In genomic region chr5:54091416-54092130, GRCh38 we compare ENCODE assay signal across 18 cellular contexts.
DNase-seq lines count a peak whose midpoint lies in the region; ATAC-seq, FAIRE-seq and TF ChIP-seq lines count a peak whose summit lies in the region.
"Had no signal": no experiment of that assay in that cellular context is flagged by ENCODE, and none has a peak within 500 bp of the region (broad histone marks: within the 10 kb centered on the region; RNA-seq: fewer than 3 reads in every experiment).

No MANE protein-coding gene starts in this region.

- H3K4me1 Mint-ChIP-seq in astrocyte (ENCODE audit: low read depth, unreplicated experiment) (peaks cover 32% of the 10 kb centered on the region), glutamatergic neuron (ENCODE audit: low read depth, unreplicated experiment) (peaks cover 15% of the 10 kb centered on the region)

- H3K4me3 ChIP-seq in astrocyte (ENCODE audit: insufficient read depth, low read depth, low read length) (no peak overlapping the region), BE2C (ENCODE audit: low read depth, low read length) (no peak overlapping the region)
- H3K4me3 ChIP-seq: adrenal gland, colonic mucosa, testis had no signal

- peaks cover 28% of the 10 kb centered on the region for H3K4me1 ChIP-seq in astrocyte (ENCODE audit: insufficient read depth, low read length)
- H3K4me1 ChIP-seq in BE2C = no peaks in the 10 kb centered on the region
- H3K4me1 ChIP-seq: adrenal gland, colonic mucosa, testis had no signal

- no peak overlapping the region for H3K9ac ChIP-seq in astrocyte (ENCODE audit: low read length)

- ATAC-seq in Right ventricle myocardium inferior = peak; percentile 58

- no peak for FAIRE-seq in astrocyte (lab: Jason Lieb, UNC)
- no peak for FAIRE-seq in urothelium cell line (lab: Jason Lieb, UNC)
- FAIRE-seq: A204.1, GM19239 had no signal

- H3K9me3 Mint-ChIP-seq in astrocyte (ENCODE audit: unreplicated experiment) = no peaks in the 10 kb centered on the region
- H3K9me3 Mint-ChIP-seq in glutamatergic neuron (ENCODE audit: unreplicated experiment) = peaks cover 3% of the 10 kb centered on the region
- H3K9me3 Mint-ChIP-seq: activated CD8-positive, alpha-beta T cell treated with anti-CD3 and anti-CD28 coated beads for 36 hours; CD8-positive, alpha-beta memory T cell had no signal

- no peak overlapping the region for H2AFZ ChIP-seq in astrocyte (ENCODE audit: low read depth, low read length)

- no peaks in the 10 kb centered on the region for H3K27me3 ChIP-seq in astrocyte (ENCODE audit: insufficient read depth, low read length)
- H3K27me3 ChIP-seq in BE2C = no peaks in the 10 kb centered on the region
- H3K27me3 ChIP-seq: adrenal gland, colonic mucosa, testis had no signal

- TF ChIP-seq CTCF in astrocyte (IDR thresholded peaks at IDR 0.05; ENCODE audit: insufficient read depth, low read depth, low read length) = no peak
- no peak for TF ChIP-seq CTCF in glutamatergic neuron (IDR thresholded peaks at IDR 0.05; ENCODE audit: partially characterized antibody, unreplicated experiment)
- TF ChIP-seq CTCF in BE2C (IDR thresholded peaks at IDR 0.05; ENCODE audit: low read depth, low read length) = no peak

- DNase-seq in Right ventricle myocardium inferior (ENCODE audit: missing footprints) (no peak), cardiac septum (ENCODE audit: low spot score) (no peak), astrocyte (ENCODE audit: low read depth) (peak; percentile 33), glutamatergic neuron (no peak), urothelium cell line (ENCODE audit: low spot score) (peak; percentile 7), BE2C (no peak), T-helper 1 cell (no peak)
- no peak for DNase-seq in activated CD4-positive, alpha-beta T cell treated with anti-CD3 and anti-CD28 coated beads for 48 hours
- DNase-seq: activated CD8-positive, alpha-beta T cell treated with anti-CD3 and anti-CD28 coated beads for 36 hours; adrenal gland; CD8-positive, alpha-beta memory T cell; colonic mucosa; left cardiac atrium; stimulated activated CD4-positive, alpha-beta T cell treated with anti-CD3 and anti-CD28 coated beads, Interleukin-1b, Interleukin-23, amount 100 ng/mL, for 48 hours; testis had no signal

- H3K27me3 Mint-ChIP-seq in astrocyte (ENCODE audit: low read depth, unreplicated experiment) = no peaks in the 10 kb centered on the region
- H3K27me3 Mint-ChIP-seq in glutamatergic neuron (ENCODE audit: unreplicated experiment) = no peaks in the 10 kb centered on the region
- H3K27me3 Mint-ChIP-seq: activated CD8-positive, alpha-beta T cell treated with anti-CD3 and anti-CD28 coated beads for 36 hours; CD8-positive, alpha-beta memory T cell; progenitor cell of endocrine pancreas had no signal

- H3K4me2 ChIP-seq in astrocyte (ENCODE audit: low read length) = peak overlapping the region; percentile 53

- H3K36me3 Mint-ChIP-seq in astrocyte (ENCODE audit: low read depth, unreplicated experiment) (no peaks in the 10 kb centered on the region), glutamatergic neuron (ENCODE audit: unreplicated experiment) (no peaks in the 10 kb centered on the region)

- H3K79me2 ChIP-seq in astrocyte (ENCODE audit: insufficient read depth, low read length) = no peaks in the 10 kb centered on the region

- no peaks in the 10 kb centered on the region for H3K9me3 ChIP-seq in astrocyte (ENCODE audit: insufficient read depth, low read depth, low read length)
- H3K9me3 ChIP-seq in BE2C = no peaks in the 10 kb centered on the region
- H3K9me3 ChIP-seq: adrenal gland, colonic mucosa, testis had no signal

- no peaks in the 10 kb centered on the region for H4K20me1 ChIP-seq in astrocyte (ENCODE audit: insufficient read depth, low read length)

- H3K27ac Mint-ChIP-seq in astrocyte (ENCODE audit: unreplicated experiment) = peak overlapping the region; percentile 41
- peak overlapping the region; percentile 73 for H3K27ac Mint-ChIP-seq in glutamatergic neuron (ENCODE audit: unreplicated experiment)
- H3K27ac Mint-ChIP-seq: activated CD8-positive, alpha-beta T cell treated with anti-CD3 and anti-CD28 coated beads for 36 hours; CD8-positive, alpha-beta memory T cell; progenitor cell of endocrine pancreas had no signal

- H3K36me3 ChIP-seq in astrocyte (ENCODE audit: insufficient read depth, low read length) (no peaks in the 10 kb centered on the region), BE2C (no peaks in the 10 kb centered on the region)
- H3K36me3 ChIP-seq: adrenal gland, colonic mucosa had no signal

- no peak overlapping the region for H3K27ac ChIP-seq in astrocyte (ENCODE audit: low read depth, low read length)
- H3K27ac ChIP-seq: adrenal gland, colonic mucosa, testis had no signal

- H3K4me3 Mint-ChIP-seq in astrocyte (ENCODE audit: unreplicated experiment) (no peak overlapping the region), glutamatergic neuron (ENCODE audit: unreplicated experiment) (peak overlapping the region; percentile 25)
- H3K4me3 Mint-ChIP-seq: activated CD8-positive, alpha-beta T cell treated with anti-CD3 and anti-CD28 coated beads for 36 hours; CD8-positive, alpha-beta memory T cell had no signal

- intact Hi-C loops in Right ventricle myocardium inferior (cut with DNase I) = no loop called here
- intact Hi-C loops in cardiac septum (cut with DNase I) = no loop called here

Comparison
In these comparisons a context has a peak if more than half of its experiments do, and no peak if none do; other contexts are left out.
1. DNase-seq: peak in astrocyte (single experiment) and urothelium cell line (single experiment); none in Right ventricle myocardium inferior (single experiment), cardiac septum (single experiment), glutamatergic neuron (single experiment), activated CD4-positive, alpha-beta T cell treated with anti-CD3 and anti-CD28 coated beads for 48 hours (single experiment), BE2C (single experiment) and T-helper 1 cell (0 of 5).